In genomic region chr6:2752477-2753115, GRCh38 we compare ENCODE assay signal across 1 cellular context.
TF ChIP-seq lines count a peak whose summit lies in the region.

No MANE protein-coding gene starts in this region.

TF ChIP-seq in HepG2, 621 proteins besides CTCF, POLR2A, EP300 and RAD21:
- TF ChIP-seq ZNF724P (CRISPR knock-in tag; IDR thresholded peaks at IDR 0.05; ENCODE audit: borderline replicate concordance) (no peak), WIZ (CRISPR knock-in tag; IDR thresholded peaks at IDR 0.05) (no peak), ZNF253 (CRISPR knock-in tag; IDR thresholded peaks at IDR 0.05; ENCODE audit: borderline replicate concordance) (no peak), RFX3 (CRISPR knock-in tag; IDR thresholded peaks at IDR 0.05) (no peak), ZNF383 (CRISPR knock-in tag; IDR thresholded peaks at IDR 0.05; ENCODE audit: borderline replicate concordance) (no peak), HDAC1 (CRISPR knock-in tag; IDR thresholded peaks at IDR 0.05) (no peak), ZNF687 (CRISPR knock-in tag; IDR thresholded peaks at IDR 0.05) (no peak), SMC3 (IDR thresholded peaks at IDR 0.05; ENCODE audit: low read length) (no peak), ARHGAP35 (CRISPR knock-in tag; IDR thresholded peaks at IDR 0.05; ENCODE audit: borderline replicate concordance) (no peak), ZNF317 (CRISPR knock-in tag; IDR thresholded peaks at IDR 0.05) (no peak), ZNF572 (CRISPR knock-in tag; IDR thresholded peaks at IDR 0.05) (no peak), NRL (CRISPR knock-in tag; IDR thresholded peaks at IDR 0.05; ENCODE audit: borderline replicate concordance) (no peak), NFE2 (CRISPR knock-in tag; IDR thresholded peaks at IDR 0.05) (no peak), RAD51 (IDR thresholded peaks at IDR 0.05; ENCODE audit: borderline replicate concordance) (no peak), SALL2 (CRISPR knock-in tag; IDR thresholded peaks at IDR 0.05) (no peak), HIVEP1 (CRISPR knock-in tag; IDR thresholded peaks at IDR 0.05) (no peak), ZNF816 (CRISPR knock-in tag; IDR thresholded peaks at IDR 0.05; ENCODE audit: borderline replicate concordance) (no peak), ZNF615 (CRISPR knock-in tag; IDR thresholded peaks at IDR 0.05; ENCODE audit: borderline replicate concordance) (no peak)
